In genomic region chr6:149233056-149233715, GRCh38 we compare ENCODE assay signal across 8 cellular contexts.
DNase-seq lines count a peak whose midpoint lies in the region; ATAC-seq and TF ChIP-seq lines count a peak whose summit lies in the region.

No MANE protein-coding gene starts in this region.

- no peaks in the 10 kb centered on the region for H3K9me3 ChIP-seq in CD4-positive, alpha-beta T cell (ENCODE audit: control insufficient read depth, low read length)

- H3K27me3 ChIP-seq in CD4-positive, alpha-beta T cell (ENCODE audit: control insufficient read depth, insufficient read depth, low read length): no peaks in the 10 kb centered on the region
- peaks cover 7% of the 10 kb centered on the region for H3K27me3 ChIP-seq in foreskin keratinocyte

- CTCF ChIA-PET in CD4-positive, alpha-beta T cell (lab: Charles Lee): interaction anchor here (1.0 kb wide), 2 partner anchors 18 to 199 kb away, joined by 3 to 4 read pairs; no protein-coding TSS in a partner anchor

- peak; percentile 51 for ATAC-seq in CD4-positive, alpha-beta T cell (ENCODE audit: poor library complexity)
- ATAC-seq in foreskin keratinocyte (peak; percentile 85), HG03196 (IDR thresholded peaks at IDR 0.05; ENCODE audit: unreplicated experiment) (no peak), HG02981 (IDR thresholded peaks at IDR 0.05; ENCODE audit: unreplicated experiment) (no peak)

- peak overlapping the region; percentile 87 for H3K27ac ChIP-seq in CD4-positive, alpha-beta T cell (ENCODE audit: low read depth, low read length)
- H3K27ac ChIP-seq in foreskin keratinocyte: peak overlapping the region; percentile 86

- POLR2A ChIA-PET in CD4-positive, alpha-beta T cell (lab: Charles Lee): interaction anchor here (0.7 to 1.5 kb wide), 3 partner anchors 84 to 188 kb away, joined by 3 to 4 read pairs (median 4); no protein-coding TSS in a partner anchor

- intact Hi-C loops in CD4-positive, alpha-beta T cell (cut with DNase I, micrococcal nuclease): loop anchor here in 1 of 2 experiments (5.0 kb wide), 1 partner anchor 84 kb away; the partner anchor contains the start of gene TAB2

- no peaks in the 10 kb centered on the region for H3K27me3 Mint-ChIP-seq in CD4-positive, alpha-beta T cell
- H3K27me3 Mint-ChIP-seq in activated T-cell treated with anti-CD3 and anti-CD28 coated beads, Interleukin-2, amount 50 U/mL, for 24 hours: no peaks in the 10 kb centered on the region

- H3K9me3 Mint-ChIP-seq in CD4-positive, alpha-beta T cell: no peaks in the 10 kb centered on the region
- peaks cover 4% of the 10 kb centered on the region for H3K9me3 Mint-ChIP-seq in activated T-cell treated with anti-CD3 and anti-CD28 coated beads, Interleukin-2, amount 50 U/mL, for 24 hours

- peak overlapping the region; percentile 87 for H3K27ac Mint-ChIP-seq in CD4-positive, alpha-beta T cell
- peak overlapping the region; percentile 98 for H3K27ac Mint-ChIP-seq in activated T-cell treated with anti-CD3 and anti-CD28 coated beads, Interleukin-2, amount 50 U/mL, for 24 hours

- H3K4me1 Mint-ChIP-seq in CD4-positive, alpha-beta T cell (ENCODE audit: low read depth): peaks cover 45% of the 10 kb centered on the region
- H3K4me1 Mint-ChIP-seq in activated T-cell treated with anti-CD3 and anti-CD28 coated beads, Interleukin-2, amount 50 U/mL, for 24 hours (ENCODE audit: low read depth): peaks cover 53% of the 10 kb centered on the region

- H3K36me3 Mint-ChIP-seq in CD4-positive, alpha-beta T cell (ENCODE audit: low read depth): no peaks in the 10 kb centered on the region
- H3K36me3 Mint-ChIP-seq in activated T-cell treated with anti-CD3 and anti-CD28 coated beads, Interleukin-2, amount 50 U/mL, for 24 hours (ENCODE audit: low read depth): no peaks in the 10 kb centered on the region

- peak overlapping the region; percentile 40 for H3K4me3 Mint-ChIP-seq in CD4-positive, alpha-beta T cell
- peak overlapping the region; percentile 71 for H3K4me3 Mint-ChIP-seq in activated T-cell treated with anti-CD3 and anti-CD28 coated beads, Interleukin-2, amount 50 U/mL, for 24 hours

- peaks cover 16% of the 10 kb centered on the region for H3K4me1 ChIP-seq in foreskin keratinocyte

- peak; percentile 25 to 49 (median 38) for DNase-seq in CD4-positive, alpha-beta T cell
- DNase-seq in NCI-H2029 treated with DMSO at 0.1 percent for 48 hours (lab: John Stamatoyannopoulos, UW): peak; percentile 31
- peak; percentile 69 for DNase-seq in activated T-cell treated with anti-CD3 and anti-CD28 coated beads, Interleukin-2, amount 50 U/mL, for 24 hours
- DNase-seq in foreskin keratinocyte: peak; percentile 91 to 95
- DNase-seq in stimulated activated naive CD4-positive, alpha-beta T cell treated with Interleukin-2 at 50 U/mL for 16 hours (lab: John Stamatoyannopoulos, UW): peak; percentile 33
- DNase-seq in ureter (ENCODE audit: low spot score): no peak

- no peak for TF ChIP-seq CTCF in CD4-positive, alpha-beta T cell (IDR thresholded peaks at IDR 0.05)
- no peak for TF ChIP-seq CTCF in foreskin keratinocyte (conservative IDR thresholded peaks at IDR 0.05)

Comparison
In these comparisons a context has a peak if more than half of its experiments do, and no peak if none do; other contexts are left out.
1. ATAC-seq: peak in CD4-positive, alpha-beta T cell (single experiment) and foreskin keratinocyte (single experiment); none in HG03196 (single experiment) and HG02981 (single experiment).